9 cellular contexts compared by ENCODE assay signal in the genomic region with DNA sequence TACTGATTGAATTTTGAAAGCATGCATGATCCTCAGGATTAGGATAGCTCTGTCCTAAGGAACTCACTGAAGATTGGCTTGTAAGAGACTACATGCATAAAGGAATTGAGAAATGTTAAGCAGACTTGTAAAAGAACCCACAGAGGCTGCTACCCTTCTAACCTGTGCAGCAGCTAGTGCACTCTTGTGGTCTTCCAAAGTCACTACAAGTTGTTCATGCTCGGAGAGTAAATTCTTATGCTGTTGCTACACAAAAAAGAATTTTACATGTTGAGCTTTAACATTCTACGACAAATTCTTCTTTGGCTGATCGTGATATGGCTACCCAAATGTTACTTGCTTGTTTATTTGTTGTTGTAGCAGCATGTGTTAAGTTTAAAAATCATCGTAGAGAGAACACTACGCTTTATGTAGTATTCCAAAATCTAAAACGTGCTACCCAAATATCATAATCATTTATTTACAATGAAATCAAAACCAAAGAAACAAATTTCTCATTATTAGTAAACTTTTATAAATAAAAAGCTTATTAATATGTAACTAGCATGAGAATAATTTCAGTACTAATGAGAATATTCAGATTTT. TPM values are rescaled to one million over a fixed set of nuclear protein-coding genes. Genes with fewer than 3 reads are reported as not detected.
DNase-seq lines count a peak whose midpoint lies in the region; ATAC-seq and TF ChIP-seq lines count a peak whose summit lies in the region.
"Had no signal": no experiment of that assay in that cellular context is flagged by ENCODE, and none has a peak within 500 bp of the region (broad histone marks: within the 10 kb centered on the region; RNA-seq: fewer than 3 reads in every experiment).

No MANE protein-coding gene starts in this region.

- TF ChIP-seq CTCF in brain microvascular endothelial cell (IDR thresholded peaks at IDR 0.05; ENCODE audit: low read depth, low read length, missing control alignments): peak; percentile 82

- no peak overlapping the region for H3K27ac ChIP-seq in brain microvascular endothelial cell
- H3K27ac ChIP-seq: neutrophil had no signal

- ATAC-seq in GM19438 (IDR thresholded peaks at IDR 0.05; ENCODE audit: low read depth, unreplicated experiment): peak; percentile 74
- peak; percentile 79 for ATAC-seq in HG03439 (IDR thresholded peaks at IDR 0.05; ENCODE audit: unreplicated experiment)
- no peak for ATAC-seq in GM19324 (IDR thresholded peaks at IDR 0.05; ENCODE audit: low FRiP score, unreplicated experiment)

- H3K4me3 ChIP-seq in brain microvascular endothelial cell (ENCODE audit: low read depth, low read length): no peak overlapping the region

- DNase-seq in DMS114 treated with DMSO at 0.1 percent for 48 hours (lab: John Stamatoyannopoulos, UW; ENCODE audit: unreplicated experiment) (peak; percentile 35), NCI-H69 (lab: John Stamatoyannopoulos, UW) (peak; percentile 80), brain microvascular endothelial cell (peak; percentile 39), left kidney (ENCODE audit: low read depth, low spot score) (peak; percentile 72), occipital lobe (lab: John Stamatoyannopoulos, UW) (no peak)

- in situ Hi-C loops in brain microvascular endothelial cell (cut with HindIII; ENCODE audit: low pct_ligation_motif_present, low sequenced_read_pairs): no loop called here

- peaks cover 17% of the 10 kb centered on the region for H3K36me3 ChIP-seq in brain microvascular endothelial cell (replicated peaks)
- H3K36me3 ChIP-seq: neutrophil had no signal

- no peaks in the 10 kb centered on the region for H3K27me3 ChIP-seq in brain microvascular endothelial cell (replicated peaks)
- H3K27me3 ChIP-seq: neutrophil had no signal

RNA-seq across cellular contexts. Expression of a gene that starts 55.0 kb away (rescaled TPM):
- 27.9 TPM for total RNA-seq in occipital lobe
